In the genomic region with DNA sequence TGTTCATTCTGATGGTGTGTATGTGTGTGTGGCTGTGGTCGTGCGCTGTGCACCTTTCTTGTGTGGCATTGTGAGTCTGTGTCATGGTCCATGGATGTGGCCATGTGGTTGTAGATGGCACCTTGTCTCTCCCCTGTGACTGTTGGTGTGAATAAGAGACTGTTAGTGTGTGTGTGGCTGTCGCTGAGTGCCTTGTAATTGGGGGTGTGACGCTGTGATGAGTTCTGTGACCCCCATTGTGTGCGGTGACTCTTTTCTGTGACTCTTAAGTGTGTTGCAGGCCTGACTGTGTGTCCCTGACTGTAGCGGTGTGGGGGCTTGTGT, we compare ENCODE assay signal across 8 cellular contexts. TPM values are rescaled to one million over a fixed set of nuclear protein-coding genes. Genes with fewer than 3 reads are reported as not detected.
DNase-seq lines count a peak whose midpoint lies in the region; ATAC-seq and TF ChIP-seq lines count a peak whose summit lies in the region.

No MANE protein-coding gene starts in this region.

- no peaks in the 10 kb centered on the region for H3K27me3 Mint-ChIP-seq in CD4-positive, CD25-positive, alpha-beta regulatory T cell
- H3K27me3 Mint-ChIP-seq in osteocyte (ENCODE audit: unreplicated experiment) = no peaks in the 10 kb centered on the region

- no peaks in the 10 kb centered on the region for H3K36me3 Mint-ChIP-seq in CD4-positive, CD25-positive, alpha-beta regulatory T cell
- H3K36me3 Mint-ChIP-seq in osteocyte (ENCODE audit: unreplicated experiment) = peaks cover 15% of the 10 kb centered on the region

- no peak for ATAC-seq in CD4-positive, CD25-positive, alpha-beta regulatory T cell (ENCODE audit: low read depth in 2 of 2)
- ATAC-seq in Panc1 = no peak
- ATAC-seq in GM19324 (IDR thresholded peaks at IDR 0.05; ENCODE audit: low FRiP score, unreplicated experiment) = no peak

- intact Hi-C loops in Panc1 (cut with micrococcal nuclease; ENCODE audit: unreplicated experiment) = no loop called here

- peaks cover 0 to 20% (median 4%) of the 10 kb centered on the region in 4 donors for H3K4me1 Mint-ChIP-seq in CD4-positive, CD25-positive, alpha-beta regulatory T cell
- peaks cover 12% of the 10 kb centered on the region for H3K4me1 Mint-ChIP-seq in osteocyte (ENCODE audit: unreplicated experiment)

- POLR2A ChIA-PET in Panc1 (lab: Charles Lee) = no interaction called here

- TSS peak; percentile 86 for BruUV-seq in Panc1 (replicated peaks; lab: Mats Ljungman, UMichigan)

- no peaks in the 10 kb centered on the region for H3K9me3 Mint-ChIP-seq in CD4-positive, CD25-positive, alpha-beta regulatory T cell
- H3K9me3 Mint-ChIP-seq in osteocyte (ENCODE audit: unreplicated experiment) = no peaks in the 10 kb centered on the region

- in situ Hi-C loops in Panc1 (cut with HindIII; ENCODE audit: low pct_unique_long_range_greater_than_20kb, low sequenced_read_pairs) (no loop called here), G401 (cut with HindIII; ENCODE audit: low sequenced_read_pairs) (no loop called here)

- H3K4me3 Mint-ChIP-seq in CD4-positive, CD25-positive, alpha-beta regulatory T cell = peak overlapping the region in 3 of 4 donors; percentile 84 to 88 (median 86)
- H3K4me3 Mint-ChIP-seq in osteocyte (ENCODE audit: unreplicated experiment) = peak overlapping the region; percentile 83

- TF ChIP-seq CTCF in Panc1 (IDR thresholded peaks at IDR 0.05) (no peak), epithelial cell of esophagus (IDR thresholded peaks at IDR 0.05; ENCODE audit: insufficient read depth, low read depth, low read length, missing control alignments) (no peak), osteocyte (IDR thresholded peaks at IDR 0.05) (no peak)

- H3K9me3 ChIP-seq in CD4-positive, CD25-positive, alpha-beta regulatory T cell (ENCODE audit: control insufficient read depth in 2 of 2, low read length in 2 of 2) = no peaks in the 10 kb centered on the region
- H3K9me3 ChIP-seq in Panc1 (ENCODE audit: control insufficient read depth, insufficient read depth, low read depth, low read length) = no peaks in the 10 kb centered on the region

- peaks cover 6% of the 10 kb centered on the region for H3K4me1 ChIP-seq in CD4-positive, CD25-positive, alpha-beta regulatory T cell (ENCODE audit: control insufficient read depth, insufficient read depth, low read length, poor library complexity, severe bottlenecking)
- no peaks in the 10 kb centered on the region; the same call in 1 of the 2 replicates for H3K4me1 ChIP-seq in Panc1 (ENCODE audit: control insufficient read depth, insufficient read depth, low read length)

- CTCF ChIA-PET in Panc1 (lab: Charles Lee) = no interaction called here

- no peaks in the 10 kb centered on the region for H3K27me3 ChIP-seq in CD4-positive, CD25-positive, alpha-beta regulatory T cell (ENCODE audit: control insufficient read depth, insufficient read depth, low read length)
- H3K27me3 ChIP-seq in Panc1 (ENCODE audit: control insufficient read depth, insufficient read depth, low read length) = no peaks in the 10 kb centered on the region

- no peaks in the 10 kb centered on the region for H3K36me3 ChIP-seq in CD4-positive, CD25-positive, alpha-beta regulatory T cell (ENCODE audit: control insufficient read depth, insufficient read depth, low read length)
- H3K36me3 ChIP-seq in Panc1 (ENCODE audit: control insufficient read depth, insufficient read depth, low read length) = no peaks in the 10 kb centered on the region

- H3K27ac Mint-ChIP-seq in CD4-positive, CD25-positive, alpha-beta regulatory T cell = peak overlapping the region; percentile 83 to 94 (median 90)
- no peak overlapping the region for H3K27ac Mint-ChIP-seq in osteocyte (ENCODE audit: unreplicated experiment)

- H3K27ac ChIP-seq in CD4-positive, CD25-positive, alpha-beta regulatory T cell (ENCODE audit: insufficient read depth, low read length, poor library complexity, severe bottlenecking) = no peak overlapping the region
- H3K27ac ChIP-seq in Panc1 (ENCODE audit: low read length) = peak overlapping the region; percentile 78

- no peak for DNase-seq in CD4-positive, CD25-positive, alpha-beta regulatory T cell
- DNase-seq in Panc1 (ENCODE audit: low read depth, low spot score) (no peak), epithelial cell of esophagus (ENCODE audit: low read depth) (no peak), osteocyte (ENCODE audit: extremely low spot score, unreplicated experiment) (no peak), NCI-H1105 (lab: John Stamatoyannopoulos, UW) (no peak), glomerular visceral epithelial cell (ENCODE audit: extremely low spot score) (no peak), G401 (ENCODE audit: low spot score) (no peak)

- H3K4me3 ChIP-seq in CD4-positive, CD25-positive, alpha-beta regulatory T cell (ENCODE audit: low read depth, low read length) = peak overlapping the region; percentile 68
- H3K4me3 ChIP-seq in Panc1 (ENCODE audit: low read depth in 2 of 2, low read length in 2 of 2) = peak overlapping the region; percentile 55 to 73
- H3K4me3 ChIP-seq in epithelial cell of esophagus (ENCODE audit: low read length) = peak overlapping the region; percentile 63

RNA-seq across cellular contexts. Expression of gene PLPPR2, which starts 0.8 kb away (rescaled TPM):
- 10.4 TPM for total RNA-seq in CD4-positive, CD25-positive, alpha-beta regulatory T cell
- polyA plus RNA-seq in CD4-positive, CD25-positive, alpha-beta regulatory T cell = 1 to 10 TPM in 3 of 4 donors, under 1 TPM in 1; 0.86 to 2.4 (median 2.1) TPM
- total RNA-seq in Panc1 (2021; ENCODE audit: unreplicated experiment) (43.3 TPM), osteocyte (51.9 and 55.8 TPM in 2 replicates)
- 85.0 TPM for polyA plus RNA-seq in Panc1 (2012; ENCODE audit: insufficient read length)
- total RNA-seq in G401 (2014; rRNA removed; shearing (Covaris generic)) = 8.1 and 11.5 TPM in 2 replicates

RNA-seq across cellular contexts. Expression of gene CCDC159, which starts 9.7 kb away (rescaled TPM):
- total RNA-seq in CD4-positive, CD25-positive, alpha-beta regulatory T cell = 66.5 TPM
- polyA plus RNA-seq in CD4-positive, CD25-positive, alpha-beta regulatory T cell = 10 to 100 TPM; 18.7 to 23.1 (median 21.7) TPM
- 46.6 TPM for total RNA-seq in Panc1 (2021; ENCODE audit: unreplicated experiment)
- polyA plus RNA-seq in Panc1 (2012; ENCODE audit: insufficient read length) = 53.4 TPM
- 22.4 and 28.1 TPM in 2 replicates for total RNA-seq in osteocyte
- 2.6 TPM in 2 replicates for total RNA-seq in G401 (2014; rRNA removed; shearing (Covaris generic))

RNA-seq across cellular contexts. Expression of gene TMEM205, which starts 10.0 kb away (rescaled TPM):
- total RNA-seq in CD4-positive, CD25-positive, alpha-beta regulatory T cell = 24.0 TPM
- 10 to 100 TPM; 69.0 to 88.3 (median 73.8) TPM for polyA plus RNA-seq in CD4-positive, CD25-positive, alpha-beta regulatory T cell
- total RNA-seq in Panc1 (2021; ENCODE audit: unreplicated experiment) (133 TPM), osteocyte (57.4 and 64.1 TPM in 2 replicates)
- 277 TPM for polyA plus RNA-seq in Panc1 (2012; ENCODE audit: insufficient read length)
- 363 and 408 TPM in 2 replicates for total RNA-seq in G401 (2014; rRNA removed; shearing (Covaris generic))

RNA-seq across cellular contexts. Expression of gene RAB3D, which starts 16.6 kb away (rescaled TPM):
- 13.4 TPM for total RNA-seq in CD4-positive, CD25-positive, alpha-beta regulatory T cell
- polyA plus RNA-seq in CD4-positive, CD25-positive, alpha-beta regulatory T cell = 1 to 10 TPM; 5.1 to 7.6 (median 6.0) TPM
- total RNA-seq in Panc1 (2021; ENCODE audit: unreplicated experiment) = 46.6 TPM
- 26.7 TPM for polyA plus RNA-seq in Panc1 (2012; ENCODE audit: insufficient read length)
- 2.6 and 4.3 TPM in 2 replicates for total RNA-seq in osteocyte
- 18.2 and 18.3 TPM in 2 replicates for total RNA-seq in G401 (2014; rRNA removed; shearing (Covaris generic))

RNA-seq across cellular contexts. Expression of gene SWSAP1, which starts 18.4 kb away (rescaled TPM):
- 3.0 TPM for total RNA-seq in CD4-positive, CD25-positive, alpha-beta regulatory T cell
- 1 to 10 TPM; 5.6 to 8.4 (median 7.0) TPM for polyA plus RNA-seq in CD4-positive, CD25-positive, alpha-beta regulatory T cell
- total RNA-seq in Panc1 (2021; ENCODE audit: unreplicated experiment) = 3.1 TPM
- polyA plus RNA-seq in Panc1 (2012; ENCODE audit: insufficient read length) = 3.5 TPM
- total RNA-seq in osteocyte = 1.3 and 2.4 TPM in 2 replicates
- total RNA-seq in G401 (2014; rRNA removed; shearing (Covaris generic)) = 6.2 and 6.3 TPM in 2 replicates
